ENCODE assay signal across 17 cellular contexts in genomic region chr1:3278416-3279181, GRCh38.
DNase-seq lines count a peak whose midpoint lies in the region; ATAC-seq, FAIRE-seq and TF ChIP-seq lines count a peak whose summit lies in the region.
"Had no signal": no experiment of that assay in that cellular context is flagged by ENCODE, and none has a peak within 500 bp of the region (broad histone marks: within the 10 kb centered on the region; RNA-seq: fewer than 3 reads in every experiment).

No MANE protein-coding gene starts in this region.

- H3K27me3 Mint-ChIP-seq in CD4-positive, alpha-beta memory T cell = peaks cover 0 to 2% of the 10 kb centered on the region in 2 donors
- H3K27me3 Mint-ChIP-seq: B cell had no signal

- no peaks in the 10 kb centered on the region for H3K4me1 Mint-ChIP-seq in CD4-positive, alpha-beta memory T cell
- H3K4me1 Mint-ChIP-seq: B cell; CD8-positive, alpha-beta memory T cell had no signal

- no peak overlapping the region for H2BK15ac ChIP-seq in H1 (ENCODE audit: low read length)

- intact Hi-C loops in left ventricle myocardium superior (cut with micrococcal nuclease) = no loop called here
- intact Hi-C loops in left cardiac atrium (cut with DNase I) = no loop called here
- intact Hi-C loops in ascending aorta (cut with DNase I) = loop anchor here (5.0 kb wide), 1 partner anchor 151 kb away; no protein-coding TSS in a partner anchor
- intact Hi-C loops in thyroid gland (cut with DNase I) = no loop called here
- intact Hi-C loops in CD4-positive, alpha-beta memory T cell (cut with micrococcal nuclease) = no loop called here

- no peak overlapping the region for H3K27ac Mint-ChIP-seq in CD4-positive, alpha-beta memory T cell
- H3K27ac Mint-ChIP-seq: B cell; CD8-positive, alpha-beta memory T cell had no signal

- H2BK20ac ChIP-seq in H1 (ENCODE audit: low read length) = no peak overlapping the region

- H2BK120ac ChIP-seq in H1 (replicated peaks; ENCODE audit: low read depth, low read length) = no peak overlapping the region

- CTCF ChIA-PET in H1 (lab: Charles Lee; ENCODE audit: partially characterized antibody) = interaction anchor here (0.5 to 1.0 kb wide), 2 partner anchors 36 to 53 kb away, joined by 3 read pairs; no protein-coding TSS in a partner anchor
- CTCF ChIA-PET in CD4-positive, alpha-beta memory T cell (lab: Charles Lee; ENCODE audit: partially characterized antibody) = no interaction called here

- no peak overlapping the region for H2BK5ac ChIP-seq in H1 (ENCODE audit: low read depth, low read length)

- ATAC-seq in left ventricle myocardium superior = no peak
- no peak for ATAC-seq in left cardiac atrium

- no peak for TF ChIP-seq RAD21 in H1 (IDR thresholded peaks at IDR 0.05 in 1 of 2, conservative IDR thresholded peaks at IDR 0.05 in 1 of 2; ENCODE audit: low read depth in 2 of 2, low read length in 2 of 2)

- no peak for FAIRE-seq in H1 (lab: Jason Lieb, UNC)
- FAIRE-seq: G401.6, GM12891, GM18507 had no signal

- H3K14ac ChIP-seq in H1 (ENCODE audit: insufficient read length) = no peak overlapping the region

- no peak overlapping the region for H3K4ac ChIP-seq in H1 (replicated peaks; ENCODE audit: insufficient read length, low read depth, low read length)

- no peak for TF ChIP-seq POLR2A in H1 (IDR thresholded peaks at IDR 0.05; ENCODE audit: control extremely low read depth in 1 of 2, low read depth in 2 of 2, low read length in 2 of 2)
- TF ChIP-seq POLR2A in thyroid gland (IDR thresholded peaks at IDR 0.05) = peak in 1 of 2 donors; percentile 37

- no peaks in the 10 kb centered on the region for H3K9me3 Mint-ChIP-seq in CD4-positive, alpha-beta memory T cell
- H3K9me3 Mint-ChIP-seq: CD8-positive, alpha-beta memory T cell; H9 had no signal

- H3K23me2 ChIP-seq in H1 (ENCODE audit: low read depth, low read length) = no peaks in the 10 kb centered on the region; the same call in 1 of the 2 replicates

- H3K36me3 ChIP-seq in ascending aorta (no peaks in the 10 kb centered on the region), H1 (ENCODE audit: control insufficient read depth in 2 of 4, insufficient read depth in 4 of 4, low read length in 3 of 4) (no peaks in the 10 kb centered on the region), thyroid gland (no peaks in the 10 kb centered on the region)
- H3K36me3 ChIP-seq in CD4-positive, alpha-beta memory T cell (ENCODE audit: insufficient read depth, low read length) = no peaks in the 10 kb centered on the region
- H3K36me3 ChIP-seq: BLaER1 treated with 17β-estradiol and CSF1 and Interleukin-3, amounts not matched to agents 10 nM and 100 nM had no signal

- no peak overlapping the region for H3K9ac ChIP-seq in H1 (replicated peaks in 1 of 4; ENCODE audit: extremely low read depth in 1 of 4, low read depth in 3 of 4, low read length in 3 of 4)
- H3K9ac ChIP-seq: BLaER1 treated with 17β-estradiol and CSF1 and Interleukin-3, amounts not matched to agents 10 nM and 100 nM had no signal

- peaks cover 0 to 3% of the 10 kb centered on the region in 2 experiments for H4K20me1 ChIP-seq in H1 (replicated peaks in 1 of 2; ENCODE audit: control insufficient read depth in 1 of 2, insufficient read depth in 2 of 2, low read length in 2 of 2)

- H2AFZ ChIP-seq in H1 (ENCODE audit: low read length) = no peak overlapping the region

- no peaks in the 10 kb centered on the region for H3K9me3 ChIP-seq in ascending aorta
- no peaks in the 10 kb centered on the region for H3K9me3 ChIP-seq in H1 (ENCODE audit: insufficient read depth in 2 of 2, low read depth in 1 of 2, low read length in 1 of 2)
- H3K9me3 ChIP-seq in thyroid gland = no peaks in the 10 kb centered on the region
- no peaks in the 10 kb centered on the region for H3K9me3 ChIP-seq in CD4-positive, alpha-beta memory T cell (ENCODE audit: control insufficient read depth in 1 of 2, low read length in 2 of 2)
- H3K9me3 ChIP-seq: BLaER1 treated with 17β-estradiol and CSF1 and Interleukin-3, amounts not matched to agents 10 nM and 100 nM had no signal

- no peak overlapping the region for H3K4me3 Mint-ChIP-seq in CD4-positive, alpha-beta memory T cell
- H3K4me3 Mint-ChIP-seq: B cell; CD8-positive, alpha-beta memory T cell; H9 had no signal

- WGBS in H1 (ENCODE audit: extremely low coverage in 1 of 2, insufficient coverage in 1 of 2, insufficient read length in 1 of 2, insufficient replicate concordance in 2 of 2, low coverage in 1 of 2, low lambda C conversion rate in 2 of 2, missing lambda C conversion rate in 1 of 2), 2 experiments = 87% methylated on average over 30 of the region's 37 CpGs; no CpG with 5 or more reads in 1 of the 2 experiments
- WGBS in thyroid gland, 2 donors = 33 to 66% methylated on average over 16 to 36 of the region's 37 CpGs

- H3K27me3 ChIP-seq in ascending aorta = no peaks in the 10 kb centered on the region
- H3K27me3 ChIP-seq in H1 (replicated peaks in 1 of 4; ENCODE audit: control insufficient read depth in 3 of 4, extremely low read depth in 1 of 4, insufficient read depth in 3 of 4, low read length in 3 of 4) = peaks cover 0 to 3% (median 0%) of the 10 kb centered on the region in 4 experiments; a peak in 2 of 7 replicates
- H3K27me3 ChIP-seq in thyroid gland = no peaks in the 10 kb centered on the region
- H3K27me3 ChIP-seq in CD4-positive, alpha-beta memory T cell (ENCODE audit: insufficient read depth, low read length) = no peaks in the 10 kb centered on the region

- H3K79me2 ChIP-seq in H1 (ENCODE audit: control insufficient read depth in 1 of 2, insufficient read depth in 2 of 2, low read length in 2 of 2) = no peaks in the 10 kb centered on the region

- H2BK12ac ChIP-seq in H1 (ENCODE audit: low read depth, low read length) = no peak overlapping the region

- DNase-seq in left ventricle myocardium superior = peak; percentile 20
- no peak for DNase-seq in left cardiac atrium
- DNase-seq in ascending aorta (ENCODE audit: low spot score in 2 of 2) = no peak
- DNase-seq in H1 (ENCODE audit: low read depth in 1 of 2, low spot score in 2 of 2) = no peak
- DNase-seq in thyroid gland = peak; percentile 95 to 96
- DNase-seq in CD4-positive, alpha-beta memory T cell = no peak
- DNase-seq in DMS 273 (lab: John Stamatoyannopoulos, UW; ENCODE audit: unreplicated experiment) = no peak
- DNase-seq: CD8-positive, alpha-beta memory T cell; COR-L47; GOT3; H9 had no signal

- peak overlapping the region; percentile 3; the same call in 1 of the 2 replicates for H4K8ac ChIP-seq in H1 (ENCODE audit: extremely low read depth, insufficient read depth, low read length)

- peaks cover 21 to 47% of the 10 kb centered on the region in 2 donors for H3K4me1 ChIP-seq in ascending aorta
- no peaks in the 10 kb centered on the region for H3K4me1 ChIP-seq in H1 (replicated peaks in 1 of 4; ENCODE audit: control insufficient read depth in 3 of 4, insufficient read depth in 4 of 4, low read length in 3 of 4)
- peaks cover 45 to 62% of the 10 kb centered on the region in 2 donors for H3K4me1 ChIP-seq in thyroid gland
- no peaks in the 10 kb centered on the region for H3K4me1 ChIP-seq in CD4-positive, alpha-beta memory T cell (ENCODE audit: insufficient read depth, low read length)

- H3K27ac ChIP-seq in ascending aorta = peak overlapping the region; percentile 4 to 93
- no peak overlapping the region for H3K27ac ChIP-seq in H1 (ENCODE audit: low read depth, low read length)
- H3K27ac ChIP-seq in thyroid gland = peak overlapping the region; percentile 82 to 91 (median 85)
- no peak overlapping the region for H3K27ac ChIP-seq in CD4-positive, alpha-beta memory T cell (ENCODE audit: low read depth, low read length)
- H3K27ac ChIP-seq: BLaER1 treated with 17β-estradiol and CSF1 and Interleukin-3, amounts not matched to agents 10 nM and 100 nM; HL-60 had no signal

- POLR2A ChIA-PET in H1 (lab: Charles Lee; ENCODE audit: partially characterized antibody) = interaction anchor here (0.7 kb wide), 1 partner anchor 72 kb away, joined by 3 read pairs; no protein-coding TSS in a partner anchor
- POLR2A ChIA-PET in CD4-positive, alpha-beta memory T cell (lab: Charles Lee; ENCODE audit: partially characterized antibody) = no interaction called here

- H3K56ac ChIP-seq in H1 (replicated peaks; ENCODE audit: insufficient read length, low read depth, low read length) = no peak overlapping the region

- H3K18ac ChIP-seq in H1 (ENCODE audit: extremely low read depth, low read length) = no peak overlapping the region

- H3K4me3 ChIP-seq in ascending aorta (no peak overlapping the region), H1 (ENCODE audit: extremely low read depth in 1 of 4, insufficient read depth in 2 of 4, low read depth in 3 of 4, low read length in 4 of 4) (no peak overlapping the region), thyroid gland (replicated peaks in 1 of 3) (no peak overlapping the region)
- no peak overlapping the region for H3K4me3 ChIP-seq in CD4-positive, alpha-beta memory T cell (ENCODE audit: low read length in 2 of 2)
- H3K4me3 ChIP-seq: BLaER1 treated with 17β-estradiol and CSF1 and Interleukin-3, amounts not matched to agents 10 nM and 100 nM had no signal

- H3K36me3 Mint-ChIP-seq in CD4-positive, alpha-beta memory T cell = no peaks in the 10 kb centered on the region
- H3K36me3 Mint-ChIP-seq: CD8-positive, alpha-beta memory T cell had no signal

- H4K91ac ChIP-seq in H1 (replicated peaks; ENCODE audit: insufficient read length, low read length) = no peak overlapping the region

- H2AK5ac ChIP-seq in H1 (ENCODE audit: low read depth, low read length) = no peak overlapping the region

- no peak overlapping the region for H3K4me2 ChIP-seq in H1 (ENCODE audit: insufficient read depth in 1 of 2, low read depth in 2 of 2, low read length in 2 of 2)
- H3K4me2 ChIP-seq: BLaER1 treated with 17β-estradiol and CSF1 and Interleukin-3, amounts not matched to agents 10 nM and 100 nM had no signal

- TF ChIP-seq EP300 in H1 (IDR thresholded peaks at IDR 0.05; ENCODE audit: borderline replicate concordance in 1 of 2, low read depth in 2 of 2, low read length in 2 of 2) = no peak

- no peak overlapping the region for H4K5ac ChIP-seq in H1 (ENCODE audit: insufficient read length, low read depth, low read length)

- H3K79me1 ChIP-seq in H1 (ENCODE audit: low read depth, low read length) = no peaks in the 10 kb centered on the region

- no peak overlapping the region for H3K23ac ChIP-seq in H1 (ENCODE audit: insufficient read length)

- TF ChIP-seq CTCF in ascending aorta (IDR thresholded peaks at IDR 0.05) = no peak
- TF ChIP-seq CTCF in H1 (IDR thresholded peaks at IDR 0.05; ENCODE audit: control extremely low read depth in 1 of 3, insufficient read depth in 1 of 3, low read depth in 1 of 3, low read length in 3 of 3) = no peak
- peak in 1 of 6 experiments; percentile 13 for TF ChIP-seq CTCF in thyroid gland (IDR thresholded peaks at IDR 0.05)

TF ChIP-seq in H1, 55 proteins besides CTCF, POLR2A, EP300 and RAD21 (continues in another document):
- no peak for TF ChIP-seq RFX5 (IDR thresholded peaks at IDR 0.05; ENCODE audit: borderline replicate concordance, low read depth, low read length)
- TF ChIP-seq ATF3 (IDR thresholded peaks at IDR 0.05; ENCODE audit: insufficient read depth, low read depth, low read length) = no peak

Comparison
In these comparisons a context has a peak if more than half of its experiments do, and no peak if none do; other contexts are left out.
1. DNase-seq: peak in left ventricle myocardium superior (single experiment) and thyroid gland (2 of 2); none in left cardiac atrium (single experiment), ascending aorta (0 of 2), H1 (0 of 2), CD4-positive, alpha-beta memory T cell (0 of 5) and DMS 273 (single experiment).
2. H3K27ac ChIP-seq: peak in ascending aorta (2 of 2) and thyroid gland (3 of 3); none in H1 (single experiment) and CD4-positive, alpha-beta memory T cell (single experiment).